Comparison of ENCODE assay signal across 17 cellular contexts in the genomic region with DNA sequence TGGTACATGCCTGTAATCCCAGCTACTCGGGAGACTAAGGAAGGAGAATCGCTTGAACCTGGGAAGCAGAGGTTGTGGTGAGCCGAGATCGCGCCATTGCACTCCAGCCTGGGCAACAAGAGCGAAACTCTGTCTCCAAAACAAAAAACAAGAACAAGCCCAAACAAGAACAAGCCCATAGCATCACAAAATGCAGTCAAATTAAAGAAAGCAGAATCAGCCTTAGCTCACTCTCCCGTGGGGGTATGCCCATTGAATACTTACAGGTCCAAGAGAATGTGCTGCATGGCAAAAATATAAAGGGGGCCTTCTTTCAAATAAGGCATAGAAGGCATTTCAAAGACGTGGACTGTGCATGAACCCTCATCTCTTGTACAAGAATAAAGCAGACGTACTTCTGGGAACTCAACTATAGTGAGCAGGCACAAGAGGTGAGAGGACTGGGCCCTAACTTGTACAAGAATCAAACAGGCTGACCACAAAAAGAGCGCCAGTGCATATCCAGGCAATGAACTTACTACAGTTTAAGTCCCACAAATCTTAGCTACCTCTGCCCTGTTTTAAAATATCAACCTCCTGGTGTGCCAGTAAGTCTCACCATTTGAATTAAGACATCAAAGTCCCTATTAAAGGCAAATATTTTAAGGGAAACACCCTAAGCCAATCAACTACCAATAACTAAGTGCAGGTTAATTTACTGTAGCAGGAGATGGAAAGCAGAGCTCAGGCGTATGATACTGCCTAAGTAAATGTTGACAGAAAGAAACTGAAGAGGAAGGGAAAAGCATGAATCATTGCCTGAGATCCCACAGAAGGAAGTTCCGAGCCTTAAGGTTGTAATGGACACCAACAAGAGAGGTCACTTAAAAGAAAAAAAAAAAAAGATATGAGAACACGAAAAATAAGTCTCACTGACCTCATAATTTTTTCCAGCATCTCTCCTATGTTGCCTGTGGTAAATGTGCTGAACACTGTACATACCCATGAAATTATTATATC. TPM values are rescaled to one million over a fixed set of nuclear protein-coding genes. Genes with fewer than 3 reads are reported as not detected.
DNase-seq lines count a peak whose midpoint lies in the region; ATAC-seq, FAIRE-seq and TF ChIP-seq lines count a peak whose summit lies in the region.
"Had no signal": no experiment of that assay in that cellular context is flagged by ENCODE, and none has a peak within 500 bp of the region (broad histone marks: within the 10 kb centered on the region; RNA-seq: fewer than 3 reads in every experiment).

No MANE protein-coding gene starts in this region.

- no peaks in the 10 kb centered on the region for H3K9me3 ChIP-seq in upper lobe of right lung
- H3K9me3 ChIP-seq: neutrophil, thoracic aorta had no signal

- intact Hi-C loops in upper lobe of right lung (cut with DNase I), result no loop called here

- H3K27ac ChIP-seq in VCaP (peak overlapping the region; percentile 75), upper lobe of right lung (no peak overlapping the region)
- H3K27ac ChIP-seq: KMS-11, neutrophil, thoracic aorta had no signal

- H3K4me1 ChIP-seq in upper lobe of right lung, result peaks cover 6% of the 10 kb centered on the region

- no peak overlapping the region for H3K4me3 ChIP-seq in upper lobe of right lung
- H3K4me3 ChIP-seq: thoracic aorta had no signal

- no peaks in the 10 kb centered on the region for H3K27me3 ChIP-seq in upper lobe of right lung
- H3K27me3 ChIP-seq: neutrophil had no signal

- FAIRE-seq in islet of Langerhans (lab: Jason Lieb, UNC), result peak; percentile 96

- DNase-seq in NCI-H510A treated with DMSO at 0.1 percent for 48 hours (lab: John Stamatoyannopoulos, UW) (peak; percentile 43), NCI-H510A (lab: John Stamatoyannopoulos, UW) (no peak), upper lobe of right lung (no peak), DMS 273 (lab: John Stamatoyannopoulos, UW; ENCODE audit: unreplicated experiment) (no peak)
- DNase-seq: activated CD4-positive, alpha-beta T cell treated with anti-CD3 and anti-CD28 coated beads for 36 hours; activated T-cell treated with anti-CD3 and anti-CD28 coated beads, Interleukin-2, amount 50 U/mL, for 48 hours; anterior cingulate cortex; effector memory CD8-positive, alpha-beta T cell; head of caudate nucleus had no signal

- H3K36me3 ChIP-seq in upper lobe of right lung, result no peaks in the 10 kb centered on the region
- H3K36me3 ChIP-seq: neutrophil had no signal

- ATAC-seq in upper lobe of right lung (peak; percentile 93), GM19035 (IDR thresholded peaks at IDR 0.05; ENCODE audit: unreplicated experiment) (no peak), HG03095 (IDR thresholded peaks at IDR 0.05; ENCODE audit: unreplicated experiment) (no peak)
- ATAC-seq: activated CD4-positive, alpha-beta T cell treated with anti-CD3 and anti-CD28 coated beads for 36 hours; effector memory CD8-positive, alpha-beta T cell had no signal

- TF ChIP-seq CTCF in VCaP (conservative IDR thresholded peaks at IDR 0.05) (no peak), upper lobe of right lung (IDR thresholded peaks at IDR 0.05) (no peak)

RNA-seq across cellular contexts. Expression of gene TOMM6, which starts 37.4 kb away (rescaled TPM):
- total RNA-seq in upper lobe of right lung, result 138 TPM

RNA-seq across cellular contexts. Expression of gene PRICKLE4, which starts 44.3 kb away (rescaled TPM):
- total RNA-seq in upper lobe of right lung, result 14.2 TPM
- total RNA-seq: A673; activated CD4-positive, alpha-beta T cell treated with anti-CD3 and anti-CD28 coated beads for 36 hours had no signal

RNA-seq across cellular contexts. Expression of gene FRS3, which starts 45.2 kb away (rescaled TPM):
- total RNA-seq in upper lobe of right lung, result 8.5 TPM
